Comparison of ENCODE assay signal across 8 cellular contexts in the genomic region with DNA sequence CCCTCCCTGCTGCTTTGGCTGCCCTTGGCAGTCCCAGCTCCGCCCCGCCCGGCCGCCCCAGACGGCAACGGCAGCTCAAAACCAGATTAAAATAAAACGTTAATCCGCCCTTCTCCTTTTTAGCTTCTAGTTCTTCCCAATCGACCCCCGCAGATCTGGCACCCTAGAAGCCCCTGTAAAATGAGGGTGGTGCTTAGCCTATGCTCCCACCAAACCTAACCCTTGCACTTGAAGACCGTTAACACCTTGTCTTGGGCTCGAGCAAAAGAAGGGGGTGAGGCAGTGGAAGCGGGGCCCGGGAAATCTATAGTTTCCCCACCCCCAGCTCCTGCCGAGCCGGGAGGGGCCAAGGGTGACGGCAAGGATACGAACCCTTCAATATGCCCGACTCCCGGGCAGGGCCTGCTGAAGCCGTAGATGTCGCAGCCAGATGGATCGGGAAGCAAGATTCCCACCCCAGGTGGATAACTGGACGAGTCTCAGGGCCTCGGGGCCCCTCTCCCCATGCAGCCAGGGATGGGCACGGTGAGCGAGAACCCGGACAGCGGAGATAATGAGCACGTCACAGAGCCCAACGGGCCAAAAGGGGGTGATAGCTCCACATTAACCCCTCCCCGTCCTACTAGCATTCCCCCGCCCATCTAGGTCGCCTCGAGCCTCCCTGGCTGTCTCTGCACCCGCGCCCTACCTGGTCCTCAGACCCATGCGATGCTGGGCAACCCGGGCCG.
A peak's percentile ranks its signal among the peaks of the same experiment; 100 is the strongest.
DNase-seq lines count a peak whose midpoint lies in the region; ATAC-seq and TF ChIP-seq lines count a peak whose summit lies in the region.

No MANE protein-coding gene starts in this region.

- peaks cover 78% of the 10 kb centered on the region for H3K27me3 ChIP-seq in GM23338 (ENCODE audit: insufficient read depth)
- no peaks in the 10 kb centered on the region for H3K27me3 ChIP-seq in SU-DHL-6 (ENCODE audit: low read length)
- H3K27me3 ChIP-seq in iPS-15b (ENCODE audit: control insufficient read depth, insufficient read depth, low read length), result peaks cover 72% of the 10 kb centered on the region
- peaks cover 84 to 100% (median 94%) of the 10 kb centered on the region in 3 donors for H3K27me3 ChIP-seq in sigmoid colon

- H3K4me1 ChIP-seq in GM23338 (ENCODE audit: insufficient read depth) (peaks cover 50% of the 10 kb centered on the region), iPS-15b (ENCODE audit: control insufficient read depth, insufficient read depth, low read length) (peaks cover 21% of the 10 kb centered on the region), sigmoid colon (peaks cover 0 to 77% (median 75%) of the 10 kb centered on the region in 4 donors)

- H3K36me3 Mint-ChIP-seq in GM23338 (ENCODE audit: low read depth), result peaks cover 11% of the 10 kb centered on the region

- peak; percentile 81 for DNase-seq in GM23338 (ENCODE audit: low spot score)
- no peak for DNase-seq in sigmoid colon
- DNase-seq in NCI-H345 treated with DMSO at 0.1 percent for 48 hours (lab: John Stamatoyannopoulos, UW; ENCODE audit: unreplicated experiment), result no peak

- peak overlapping the region; percentile 81 for H3K4me3 Mint-ChIP-seq in GM23338

- TF ChIP-seq CTCF in 22Rv1 (IDR thresholded peaks at IDR 0.05) (no peak), GM23338 (conservative IDR thresholded peaks at IDR 0.05; ENCODE audit: low read depth in 2 of 2) (no peak), SU-DHL-6 (IDR thresholded peaks at IDR 0.05; ENCODE audit: insufficient read depth, low read length, poor library complexity, severe bottlenecking) (no peak), sigmoid colon (IDR thresholded peaks at IDR 0.05) (no peak)

- peak overlapping the region; percentile 81; the same call in 1 of the 2 replicates for H3K27ac ChIP-seq in 22Rv1
- no peak overlapping the region for H3K27ac ChIP-seq in GM23338 (ENCODE audit: low read depth)
- H3K27ac ChIP-seq in SU-DHL-6 (ENCODE audit: low read depth, low read length), result no peak overlapping the region
- H3K27ac ChIP-seq in sigmoid colon, result no peak overlapping the region

- H3K9me3 ChIP-seq in SU-DHL-6 (ENCODE audit: insufficient read depth, low read length) (no peaks in the 10 kb centered on the region), iPS-15b (ENCODE audit: control insufficient read depth, insufficient read depth, low read length) (no peaks in the 10 kb centered on the region), sigmoid colon (no peaks in the 10 kb centered on the region)

- ATAC-seq in GM23338, result peak; percentile 3
- no peak for ATAC-seq in HG03460 (IDR thresholded peaks at IDR 0.05; ENCODE audit: unreplicated experiment)
- ATAC-seq in GM21515 (IDR thresholded peaks at IDR 0.05; ENCODE audit: unreplicated experiment), result no peak

- H3K79me2 ChIP-seq in GM23338 (replicated peaks; ENCODE audit: insufficient read depth), result peaks cover 21% of the 10 kb centered on the region
- no peaks in the 10 kb centered on the region for H3K79me2 ChIP-seq in SU-DHL-6 (ENCODE audit: insufficient read depth, low read length)

- H3F3A ChIP-seq in GM23338 (replicated peaks; ENCODE audit: low read depth) (peaks cover 53% of the 10 kb centered on the region), SU-DHL-6 (ENCODE audit: insufficient read depth) (no peaks in the 10 kb centered on the region)

- peak overlapping the region; percentile 43; the same call in 1 of the 2 replicates for H3K27ac Mint-ChIP-seq in GM23338

- no peaks in the 10 kb centered on the region for H3K36me3 ChIP-seq in GM23338 (ENCODE audit: insufficient read depth)
- no peaks in the 10 kb centered on the region for H3K36me3 ChIP-seq in SU-DHL-6 (ENCODE audit: low read length)
- H3K36me3 ChIP-seq in iPS-15b (ENCODE audit: control insufficient read depth, insufficient read depth, low read length), result no peaks in the 10 kb centered on the region
- no peaks in the 10 kb centered on the region for H3K36me3 ChIP-seq in sigmoid colon

- intact Hi-C loops in sigmoid colon (cut with DNase I), result no loop called here

- peaks cover 48% of the 10 kb centered on the region for H3K4me1 Mint-ChIP-seq in GM23338

- H2AFZ ChIP-seq in GM23338 (peak overlapping the region; percentile 76), SU-DHL-6 (ENCODE audit: low read depth, low read length, severe bottlenecking) (peak overlapping the region; percentile 84)

- no peaks in the 10 kb centered on the region for H3K9me2 ChIP-seq in GM23338 (ENCODE audit: insufficient read depth)
- H3K9me2 ChIP-seq in SU-DHL-6 (replicated peaks; ENCODE audit: insufficient read depth, low read length), result no peaks in the 10 kb centered on the region

- H3K4me3 ChIP-seq in GM23338 (peak overlapping the region; percentile 93), SU-DHL-6 (ENCODE audit: insufficient read depth, low read length, poor library complexity, severe bottlenecking) (peak overlapping the region; percentile 83), iPS-15b (ENCODE audit: low read depth, low read length) (peak overlapping the region; percentile 75), sigmoid colon (peak overlapping the region in 1 of 4 donors; percentile 48)

- H4K20me1 ChIP-seq in GM23338 (replicated peaks; ENCODE audit: insufficient read depth) (peaks cover 16% of the 10 kb centered on the region), SU-DHL-6 (ENCODE audit: low read depth, low read length) (no peaks in the 10 kb centered on the region)

- H3K27me3 Mint-ChIP-seq in GM23338 (ENCODE audit: insufficient read depth, low read depth, poor library complexity), result peaks cover 81% of the 10 kb centered on the region

- H3K9ac ChIP-seq in SU-DHL-6 (ENCODE audit: low read length), result peak overlapping the region; percentile 58
- H3K9ac ChIP-seq in iPS-15b (ENCODE audit: low read depth, low read length), result no peak overlapping the region

- no peak for TF ChIP-seq POLR2A in sigmoid colon (IDR thresholded peaks at IDR 0.05)

- WGBS in sigmoid colon, 2 donors, result 1 to 3% methylated on average over 40 of the region's 40 CpGs

- TF ChIP-seq EP300 in sigmoid colon (IDR thresholded peaks at IDR 0.05), result no peak

- H3K9me3 Mint-ChIP-seq in GM23338, result peaks cover 5% of the 10 kb centered on the region; the same call in 2 of the 3 replicates

- H3K4me2 ChIP-seq in GM23338 (peak overlapping the region; percentile 100), SU-DHL-6 (ENCODE audit: low read depth, low read length, poor library complexity, severe bottlenecking) (peak overlapping the region; percentile 77)

TF ChIP-seq in GM23338, 12 proteins besides CTCF, POLR2A, EP300 and RAD21:
- peak; percentile 17 for TF ChIP-seq EZH2 (IDR thresholded peaks at IDR 0.05; ENCODE audit: low read depth, unreplicated experiment)
- TF ChIP-seq CREB1 (CRISPR knock-in tag; IDR thresholded peaks at IDR 0.05; ENCODE audit: low read depth), result no peak
